1 cellular context compared by ENCODE assay signal in the genomic region with DNA sequence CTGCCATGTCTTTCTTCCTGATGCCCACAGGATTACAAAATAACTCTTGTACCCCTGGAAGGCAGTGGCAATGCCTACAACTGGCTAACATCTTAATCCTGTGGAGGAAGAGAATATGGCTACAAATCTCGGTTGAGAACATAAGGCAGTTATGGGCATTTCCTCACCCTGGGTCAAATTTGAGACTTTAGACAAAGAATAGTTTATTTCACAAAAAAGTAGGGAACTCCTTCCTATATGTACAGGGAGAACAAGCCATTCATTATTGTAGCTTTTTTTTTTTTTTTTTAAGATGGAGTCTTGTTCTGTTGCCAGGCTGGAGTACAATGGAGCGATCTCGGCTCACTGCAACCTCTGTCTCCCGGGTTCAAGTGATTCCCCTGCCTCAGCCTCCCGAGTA.
TF ChIP-seq lines count a peak whose summit lies in the region.

No MANE protein-coding gene starts in this region.

TF ChIP-seq in IMR-90, 13 proteins besides CTCF, POLR2A, EP300 and RAD21 (continued from another document):
- TF ChIP-seq FOS (IDR thresholded peaks at IDR 0.05; ENCODE audit: low read depth, low read length): no peak
